Comparison of ENCODE assay signal across 1 cellular context in the genomic region with DNA sequence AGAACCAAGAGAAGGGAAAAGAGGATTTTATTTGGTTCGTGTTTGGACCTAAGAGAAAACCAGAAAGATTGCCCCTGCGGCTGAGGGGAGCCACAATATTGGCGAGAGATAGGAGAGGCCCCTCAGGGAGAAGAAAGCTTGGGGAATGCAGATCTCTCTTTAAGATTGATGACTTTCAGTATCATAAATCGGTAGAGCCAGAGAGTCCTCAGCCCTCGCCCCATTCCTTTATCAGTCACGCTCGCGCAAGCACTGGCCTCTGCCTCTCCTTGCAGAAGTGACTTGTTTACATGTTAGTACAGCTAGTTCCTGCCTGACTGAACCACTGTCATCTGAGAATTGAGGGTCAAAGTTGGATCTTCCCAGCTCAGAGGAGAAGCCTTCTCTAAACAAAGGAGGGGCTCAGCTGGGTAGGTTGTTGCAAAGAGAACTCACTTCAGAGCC.
TF ChIP-seq lines count a peak whose summit lies in the region.

No MANE protein-coding gene starts in this region.

TF ChIP-seq in K562, 482 proteins besides CTCF, POLR2A, EP300 and RAD21 (continued from another document and continues in another):
- no peak for TF ChIP-seq RUNX1 (IDR thresholded peaks at IDR 0.05; ENCODE audit: low read depth)
- no peak for TF ChIP-seq GTF2B (IDR thresholded peaks at IDR 0.05; ENCODE audit: extremely low read depth, insufficient read length)
- TF ChIP-seq ZNF124 (CRISPR knock-in tag; IDR thresholded peaks at IDR 0.05), result no peak
- TF ChIP-seq MIER1 (IDR thresholded peaks at IDR 0.05; ENCODE audit: low read depth), result no peak
- no peak for TF ChIP-seq FIP1L1 (IDR thresholded peaks at IDR 0.05; ENCODE audit: low read depth, low read length, poor library complexity, severe bottlenecking)
- no peak for TF ChIP-seq CAMTA2 (CRISPR knock-in tag; conservative IDR thresholded peaks at IDR 0.05)
- TF ChIP-seq ZNF121 (CRISPR knock-in tag; conservative IDR thresholded peaks at IDR 0.05), result no peak
- peak; percentile 53; the same call in 1 of the 2 replicates for TF ChIP-seq L3MBTL2 (IDR thresholded peaks at IDR 0.05)
- TF ChIP-seq, protein P1, sequence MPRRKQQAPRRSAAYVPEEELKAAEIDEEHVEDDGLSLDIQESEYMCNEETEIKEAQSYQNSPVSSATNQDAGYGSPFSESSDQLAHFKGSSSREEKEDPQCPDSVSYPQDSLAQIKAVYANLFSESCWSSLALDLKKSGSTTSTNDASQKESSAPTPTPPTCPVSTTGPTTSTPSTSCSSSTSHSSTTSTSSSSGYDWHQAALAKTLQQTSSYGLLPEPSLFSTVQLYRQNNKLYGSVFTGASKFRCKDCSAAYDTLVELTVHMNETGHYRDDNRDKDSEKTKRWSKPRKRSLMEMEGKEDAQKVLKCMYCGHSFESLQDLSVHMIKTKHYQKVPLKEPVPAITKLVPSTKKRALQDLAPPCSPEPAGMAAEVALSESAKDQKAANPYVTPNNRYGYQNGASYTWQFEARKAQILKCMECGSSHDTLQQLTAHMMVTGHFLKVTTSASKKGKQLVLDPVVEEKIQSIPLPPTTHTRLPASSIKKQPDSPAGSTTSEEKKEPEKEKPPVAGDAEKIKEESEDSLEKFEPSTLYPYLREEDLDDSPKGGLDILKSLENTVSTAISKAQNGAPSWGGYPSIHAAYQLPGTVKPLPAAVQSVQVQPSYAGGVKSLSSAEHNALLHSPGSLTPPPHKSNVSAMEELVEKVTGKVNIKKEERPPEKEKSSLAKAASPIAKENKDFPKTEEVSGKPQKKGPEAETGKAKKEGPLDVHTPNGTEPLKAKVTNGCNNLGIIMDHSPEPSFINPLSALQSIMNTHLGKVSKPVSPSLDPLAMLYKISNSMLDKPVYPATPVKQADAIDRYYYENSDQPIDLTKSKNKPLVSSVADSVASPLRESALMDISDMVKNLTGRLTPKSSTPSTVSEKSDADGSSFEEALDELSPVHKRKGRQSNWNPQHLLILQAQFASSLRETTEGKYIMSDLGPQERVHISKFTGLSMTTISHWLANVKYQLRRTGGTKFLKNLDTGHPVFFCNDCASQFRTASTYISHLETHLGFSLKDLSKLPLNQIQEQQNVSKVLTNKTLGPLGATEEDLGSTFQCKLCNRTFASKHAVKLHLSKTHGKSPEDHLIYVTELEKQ (CRISPR knock-in tag; IDR thresholded peaks at IDR 0.05), result no peak
- peak; percentile 66; the same call in 1 of the 2 replicates for TF ChIP-seq ZNF766 (CRISPR knock-in tag; conservative IDR thresholded peaks at IDR 0.05)
- no peak for TF ChIP-seq ZKSCAN8 (CRISPR knock-in tag; IDR thresholded peaks at IDR 0.05)
- no peak for TF ChIP-seq PRPF4 (IDR thresholded peaks at IDR 0.05; ENCODE audit: insufficient read depth, low read depth, low read length, poor library complexity, severe bottlenecking)
- no peak for TF ChIP-seq NR4A1 (CRISPR knock-in tag; IDR thresholded peaks at IDR 0.05)
- peak; percentile 22; the same call in 1 of the 2 replicates for TF ChIP-seq NR4A1 (tag; IDR thresholded peaks at IDR 0.05)
- TF ChIP-seq KDM5B (IDR thresholded peaks at IDR 0.05; ENCODE audit: insufficient replicate concordance, low read depth, low read length), result no peak
- no peak for TF ChIP-seq NCOA1 (IDR thresholded peaks at IDR 0.05; ENCODE audit: low read depth)
- 0 out of 2 replicates have a peak, but pooled peaks have one; percentile 36 for TF ChIP-seq ZNF449 (CRISPR knock-in tag; IDR thresholded peaks at IDR 0.05)
- no peak for TF ChIP-seq ZNF75A (CRISPR knock-in tag; IDR thresholded peaks at IDR 0.05)
- TF ChIP-seq, protein P2, sequence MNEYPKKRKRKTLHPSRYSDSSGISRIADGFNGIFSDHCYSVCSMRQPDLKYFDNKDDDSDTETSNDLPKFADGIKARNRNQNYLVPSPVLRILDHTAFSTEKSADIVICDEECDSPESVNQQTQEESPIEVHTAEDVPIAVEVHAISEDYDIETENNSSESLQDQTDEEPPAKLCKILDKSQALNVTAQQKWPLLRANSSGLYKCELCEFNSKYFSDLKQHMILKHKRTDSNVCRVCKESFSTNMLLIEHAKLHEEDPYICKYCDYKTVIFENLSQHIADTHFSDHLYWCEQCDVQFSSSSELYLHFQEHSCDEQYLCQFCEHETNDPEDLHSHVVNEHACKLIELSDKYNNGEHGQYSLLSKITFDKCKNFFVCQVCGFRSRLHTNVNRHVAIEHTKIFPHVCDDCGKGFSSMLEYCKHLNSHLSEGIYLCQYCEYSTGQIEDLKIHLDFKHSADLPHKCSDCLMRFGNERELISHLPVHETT (CRISPR knock-in tag; conservative IDR thresholded peaks at IDR 0.05 in 1 of 2, IDR thresholded peaks at IDR 0.05 in 1 of 2), result peak in 1 of 2 experiments; percentile 72; a peak in 1 of 4 replicates
- TF ChIP-seq FOXK2 (conservative IDR thresholded peaks at IDR 0.05 in 1 of 2, IDR thresholded peaks at IDR 0.05 in 1 of 2; ENCODE audit: low read depth in 2 of 2), result peak; percentile 92 to 94
- TF ChIP-seq MGA (IDR thresholded peaks at IDR 0.05), result peak; percentile 32; the same call in 1 of the 2 replicates
- no peak for TF ChIP-seq HOMEZ (CRISPR knock-in tag; IDR thresholded peaks at IDR 0.05)
- no peak for TF ChIP-seq ZNF3 (CRISPR knock-in tag; IDR thresholded peaks at IDR 0.05)
- no peak for TF ChIP-seq MYNN (IDR thresholded peaks at IDR 0.05)
- TF ChIP-seq MYNN (CRISPR knock-in tag; IDR thresholded peaks at IDR 0.05), result no peak
- no peak for TF ChIP-seq ESRRB (CRISPR knock-in tag; IDR thresholded peaks at IDR 0.05; ENCODE audit: borderline replicate concordance)
- no peak for TF ChIP-seq TOE1 (IDR thresholded peaks at IDR 0.05; ENCODE audit: borderline replicate concordance)
- no peak for TF ChIP-seq TOE1 (CRISPR knock-in tag; IDR thresholded peaks at IDR 0.05; ENCODE audit: borderline replicate concordance, low read depth)
- TF ChIP-seq NEUROD1 (IDR thresholded peaks at IDR 0.05; ENCODE audit: borderline replicate concordance, low read depth, low read length, partially characterized antibody), result no peak
- no peak for TF ChIP-seq ZNF655 (CRISPR knock-in tag; IDR thresholded peaks at IDR 0.05)
- no peak for TF ChIP-seq HEY1 (CRISPR knock-in tag; IDR thresholded peaks at IDR 0.05; ENCODE audit: borderline replicate concordance)
- no peak for TF ChIP-seq SRSF7 (optimal IDR thresholded peaks at IDR 0.05; ENCODE audit: low read depth, low read length)
- TF ChIP-seq SMARCA4 (IDR thresholded peaks at IDR 0.05), result peak; percentile 72
- TF ChIP-seq NFIC (IDR thresholded peaks at IDR 0.05), result no peak
